15 cellular contexts compared by ENCODE assay signal in genomic region chr2:136060401-136060940, GRCh38. TPM values are rescaled to one million over a fixed set of nuclear protein-coding genes. Genes with fewer than 3 reads are reported as not detected.
"Had no signal": no experiment of that assay in that cellular context is flagged by ENCODE, and none has a peak within 500 bp of the region (broad histone marks: within the 10 kb centered on the region; RNA-seq: fewer than 3 reads in every experiment).

No MANE protein-coding gene starts in this region.

- H3K4me3 ChIP-seq: gastroesophageal sphincter, left ventricle myocardium inferior, thoracic aorta had no signal

- DNase-seq: activated T-cell treated with anti-CD3 and anti-CD28 coated beads, Interleukin-2, amount 50 U/mL, for 1 hour; amniotic stem cell; cerebellar nuclear complex; effector memory CD8-positive, alpha-beta T cell; kidney; left ventricle myocardium inferior; mesenchymal stem cell; nephron progenitor cell; stimulated activated CD4-positive, alpha-beta T cell treated with anti-CD3 and anti-CD28 coated beads, Interleukin-15, amount 100 ng/mL, for 24 hours; stimulated activated CD4-positive, alpha-beta T cell treated with anti-CD3 and anti-CD28 coated beads, Interleukin-4, amount 100 ng/mL, for 24 hours; stimulated activated naive CD8-positive, alpha-beta T cell treated with anti-CD3 and anti-CD28 coated beads, Interleukin-15, amount 100 ng/mL, for 72 hours had no signal

- H3K27me3 ChIP-seq: gastroesophageal sphincter had no signal

- H3K36me3 ChIP-seq: gastroesophageal sphincter, left ventricle myocardium inferior, thoracic aorta had no signal

- H3K27ac ChIP-seq: epithelial cell of prostate, gastroesophageal sphincter, left ventricle myocardium inferior, thoracic aorta had no signal

- FAIRE-seq: kidney had no signal

- H3K4me1 ChIP-seq: gastroesophageal sphincter, left ventricle myocardium inferior had no signal

- H3K9me3 ChIP-seq: gastroesophageal sphincter, left ventricle myocardium inferior, thoracic aorta had no signal

RNA-seq across cellular contexts. Expression of gene CXCR4, which starts 57.5 kb away (rescaled TPM):
- total RNA-seq: osteocyte had no signal
